ENCODE assay signal across 9 cellular contexts in genomic region chr5:146041180-146041789, GRCh38.
DNase-seq lines count a peak whose midpoint lies in the region; ATAC-seq, FAIRE-seq and TF ChIP-seq lines count a peak whose summit lies in the region.
"Had no signal": no experiment of that assay in that cellular context is flagged by ENCODE, and none has a peak within 500 bp of the region (broad histone marks: within the 10 kb centered on the region; RNA-seq: fewer than 3 reads in every experiment).

No MANE protein-coding gene starts in this region.

- peak; percentile 37 for TF ChIP-seq CTCF in kidney epithelial cell (IDR thresholded peaks at IDR 0.05; ENCODE audit: insufficient read depth, low read length, poor library complexity, severe bottlenecking)
- no peak for TF ChIP-seq CTCF in CD4-positive, alpha-beta T cell (IDR thresholded peaks at IDR 0.05)

- DNase-seq in SK-MEL-5 (ENCODE audit: low read depth, low spot score) (peak; percentile 39), kidney epithelial cell (ENCODE audit: low read depth) (no peak), small intestine (no peak), NCI-H1048 (lab: John Stamatoyannopoulos, UW) (no peak)
- DNase-seq in CD4-positive, alpha-beta T cell = no peak

- CTCF ChIA-PET in CD4-positive, alpha-beta T cell (lab: Charles Lee) = no interaction called here

- H3K27me3 Mint-ChIP-seq in CD4-positive, alpha-beta T cell = no peaks in the 10 kb centered on the region

- no peak for FAIRE-seq in small intestine (lab: Jason Lieb, UNC)

- H3K36me3 ChIP-seq in kidney epithelial cell (ENCODE audit: control insufficient read depth, insufficient read depth, low read length) (no peaks in the 10 kb centered on the region), small intestine (ENCODE audit: control insufficient read depth in 2 of 2, insufficient read depth in 2 of 2, low read length in 2 of 2) (no peaks in the 10 kb centered on the region)

- H3K27ac Mint-ChIP-seq in CD4-positive, alpha-beta T cell = no peak overlapping the region
- H3K27ac Mint-ChIP-seq: T-helper 1 cell treated with Interleukin-12 subunit alpha and Interleukin-12 subunit beta and Interleukin-4 antibody, amounts not matched to agents 30 μg/mL and 1 μg/mL, for 36 hours had no signal

- H3K27ac ChIP-seq in CD4-positive, alpha-beta T cell (ENCODE audit: low read depth, low read length) = no peak overlapping the region
- no peak overlapping the region for H3K27ac ChIP-seq in small intestine (ENCODE audit: low read depth in 1 of 2, low read length in 1 of 2)

- no peaks in the 10 kb centered on the region for H3K9me3 Mint-ChIP-seq in CD4-positive, alpha-beta T cell
- H3K9me3 Mint-ChIP-seq: T-helper 1 cell treated with Interleukin-12 subunit alpha and Interleukin-12 subunit beta and Interleukin-4 antibody, amounts not matched to agents 30 μg/mL and 1 μg/mL, for 36 hours had no signal

- H3K4me1 ChIP-seq in small intestine (ENCODE audit: control insufficient read depth in 2 of 2, insufficient read depth in 1 of 2, low read depth in 1 of 2, low read length in 1 of 2) = peaks cover 0 to 5% of the 10 kb centered on the region in 2 donors

- POLR2A ChIA-PET in CD4-positive, alpha-beta T cell (lab: Charles Lee) = no interaction called here

- ATAC-seq in GM18502 (IDR thresholded peaks at IDR 0.05; ENCODE audit: poor library complexity, unreplicated experiment) (peak; percentile 87), HG02678 (IDR thresholded peaks at IDR 0.05; ENCODE audit: unreplicated experiment) (peak; percentile 72), GM19324 (IDR thresholded peaks at IDR 0.05; ENCODE audit: low FRiP score, unreplicated experiment) (no peak)
- no peak for ATAC-seq in CD4-positive, alpha-beta T cell (ENCODE audit: poor library complexity)

- in situ Hi-C loops in SK-MEL-5 (cut with HindIII; ENCODE audit: low pct_unique_long_range_greater_than_20kb, low sequenced_read_pairs) = no loop called here

- H3K36me3 Mint-ChIP-seq in CD4-positive, alpha-beta T cell (ENCODE audit: low read depth) = no peaks in the 10 kb centered on the region

- intact Hi-C loops in CD4-positive, alpha-beta T cell (cut with DNase I, micrococcal nuclease) = no loop called here

- 87 to 89% (median 88%) methylated on average over 10 of the region's 10 CpGs for WGBS in small intestine, 3 donors

- H3K4me3 ChIP-seq in kidney epithelial cell (ENCODE audit: low read depth, low read length) = no peak overlapping the region
- H3K4me3 ChIP-seq in small intestine (ENCODE audit: low read depth in 1 of 2, low read length in 2 of 2) = no peak overlapping the region

- no peaks in the 10 kb centered on the region for H3K4me1 Mint-ChIP-seq in CD4-positive, alpha-beta T cell (ENCODE audit: low read depth)

- H3K4me3 Mint-ChIP-seq in CD4-positive, alpha-beta T cell = no peak overlapping the region
- H3K4me3 Mint-ChIP-seq: T-helper 1 cell treated with Interleukin-12 subunit alpha and Interleukin-12 subunit beta and Interleukin-4 antibody, amounts not matched to agents 30 μg/mL and 1 μg/mL, for 36 hours had no signal

- H3K27me3 ChIP-seq in kidney epithelial cell (ENCODE audit: control insufficient read depth, insufficient read depth, low read length) (no peaks in the 10 kb centered on the region), small intestine (ENCODE audit: control insufficient read depth in 2 of 2, insufficient read depth in 2 of 2, low read length in 2 of 2) (no peaks in the 10 kb centered on the region)
- H3K27me3 ChIP-seq in CD4-positive, alpha-beta T cell (ENCODE audit: control insufficient read depth, insufficient read depth, low read length) = no peaks in the 10 kb centered on the region

- H3K9me3 ChIP-seq in CD4-positive, alpha-beta T cell (ENCODE audit: control insufficient read depth, low read length) = no peaks in the 10 kb centered on the region
- no peaks in the 10 kb centered on the region for H3K9me3 ChIP-seq in small intestine (ENCODE audit: control insufficient read depth, low read depth)

Comparison
In these comparisons a context has a peak if more than half of its experiments do, and no peak if none do; other contexts are left out.
1. ATAC-seq: peak in GM18502 (single experiment) and HG02678 (single experiment); none in CD4-positive, alpha-beta T cell (single experiment) and GM19324 (single experiment).